Comparison of ENCODE assay signal across 17 cellular contexts in the genomic region with DNA sequence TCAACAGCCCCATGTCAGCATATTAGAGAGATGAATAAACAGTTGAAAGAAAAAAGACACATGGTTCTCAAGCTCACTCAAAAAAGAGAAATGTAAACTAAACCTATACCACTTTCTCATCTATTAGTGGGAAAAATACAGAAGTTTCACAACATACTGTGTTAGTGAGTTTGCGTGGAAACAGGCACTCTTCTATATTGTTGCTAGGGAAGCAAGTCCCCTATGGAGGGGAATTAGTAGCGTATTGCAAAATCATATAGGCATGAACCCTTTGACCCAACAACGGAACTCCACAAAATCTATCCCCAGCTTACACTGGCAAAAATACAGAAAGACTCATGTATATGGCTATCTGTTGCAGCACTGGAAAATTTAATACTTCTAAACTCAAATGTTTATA. TPM values are rescaled to one million over a fixed set of nuclear protein-coding genes. Genes with fewer than 3 reads are reported as not detected.
"Had no signal": no experiment of that assay in that cellular context is flagged by ENCODE, and none has a peak within 500 bp of the region (broad histone marks: within the 10 kb centered on the region; RNA-seq: fewer than 3 reads in every experiment).

No MANE protein-coding gene starts in this region.

- H3K4me1 ChIP-seq: esophagus squamous epithelium, prostate gland, suprapubic skin had no signal

- H3K27ac ChIP-seq: esophagus squamous epithelium, prostate gland, suprapubic skin had no signal

- DNase-seq: activated CD4-positive, alpha-beta T cell treated with anti-CD3 and anti-CD28 coated beads, Interleukin-2, amount 10 ng/mL, durations not matched to agents 7 days and 5 days; activated CD8-positive, alpha-beta memory T cell treated with anti-CD3 and anti-CD28 coated beads, Interleukin-2, amount 50 U/mL, for 48 hours; activated gamma-delta T cell; activated naive CD8-positive, alpha-beta T cell treated with anti-CD3 and anti-CD28 coated beads, Interleukin-2, amount 10 ng/mL, durations not matched to agents 7 days and 5 days; activated T-cell treated with anti-CD3 and anti-CD28 coated beads, Interleukin-2, amount 50 U/mL, for 72 hours; cortex of kidney; effector CD8-positive, alpha-beta T cell; esophagus squamous epithelium; hippocampal formation had no signal

- H3K9me3 ChIP-seq: esophagus squamous epithelium, prostate gland, suprapubic skin had no signal

- ATAC-seq: activated T-cell treated with anti-CD3 and anti-CD28 coated beads, Interleukin-2, amount 50 U/mL, for 72 hours; left lobe of liver; sciatic nerve had no signal

- H3K36me3 ChIP-seq: esophagus squamous epithelium, prostate gland, suprapubic skin had no signal

- H3K4me3 ChIP-seq: esophagus squamous epithelium, prostate gland, suprapubic skin had no signal

RNA-seq across cellular contexts. Expression of gene RFPL2, which starts 14.2 kb away (rescaled TPM):
- total RNA-seq: activated naive CD8-positive, alpha-beta T cell treated with anti-CD3 and anti-CD28 coated beads, Interleukin-2, amount 10 ng/mL, durations not matched to agents 7 days and 5 days; endothelial cell of umbilical vein; esophagus squamous epithelium; fibroblast of villous mesenchyme; left lobe of liver; mesenteric fat pad; sciatic nerve; suprapubic skin had no signal

RNA-seq across cellular contexts. Expression of gene SLC5A4, which starts 36.1 kb away (rescaled TPM):
- total RNA-seq: activated CD4-positive, alpha-beta T cell treated with anti-CD3 and anti-CD28 coated beads, Interleukin-2, amount 10 ng/mL, durations not matched to agents 7 days and 5 days; activated naive CD8-positive, alpha-beta T cell treated with anti-CD3 and anti-CD28 coated beads, Interleukin-2, amount 10 ng/mL, durations not matched to agents 7 days and 5 days; activated T-cell treated with anti-CD3 and anti-CD28 coated beads, Interleukin-2, amount 50 U/mL, for 72 hours; fibroblast of villous mesenchyme; left lobe of liver had no signal

RNA-seq across cellular contexts. Expression of gene C22orf42, which starts 59.9 kb away (rescaled TPM):
- total RNA-seq: activated CD4-positive, alpha-beta T cell treated with anti-CD3 and anti-CD28 coated beads, Interleukin-2, amount 10 ng/mL, durations not matched to agents 7 days and 5 days; activated naive CD8-positive, alpha-beta T cell treated with anti-CD3 and anti-CD28 coated beads, Interleukin-2, amount 10 ng/mL, durations not matched to agents 7 days and 5 days; activated T-cell treated with anti-CD3 and anti-CD28 coated beads, Interleukin-2, amount 50 U/mL, for 72 hours; endothelial cell of umbilical vein; esophagus squamous epithelium; fibroblast of villous mesenchyme; left lobe of liver; mesenteric fat pad; omental fat pad; sciatic nerve; suprapubic skin had no signal
